26 cellular contexts compared by ENCODE assay signal in the genomic region with DNA sequence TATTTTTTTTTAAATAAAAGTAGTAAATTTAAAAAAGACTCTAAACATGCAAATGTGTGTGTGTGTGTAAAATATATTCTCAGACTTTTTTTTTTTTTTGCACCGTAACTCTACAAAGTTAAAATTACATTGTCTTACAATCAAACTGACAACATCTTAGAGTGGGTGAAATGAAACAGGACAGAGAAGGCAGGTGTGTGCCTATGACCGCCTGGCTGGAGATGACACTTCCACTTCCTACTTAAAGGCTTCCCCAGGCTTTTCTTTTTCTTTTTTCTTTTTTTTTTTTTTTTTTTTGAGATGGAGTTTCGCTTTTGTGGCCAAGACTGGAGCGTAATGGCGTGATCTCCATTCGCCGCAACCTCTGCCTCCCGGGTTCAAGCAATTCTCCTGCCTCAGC.
"Had no signal": no experiment of that assay in that cellular context is flagged by ENCODE, and none has a peak within 500 bp of the region (broad histone marks: within the 10 kb centered on the region; RNA-seq: fewer than 3 reads in every experiment).

No MANE protein-coding gene starts in this region.

- H3K9me3 ChIP-seq: adrenal gland, colonic mucosa, MG63 had no signal

- ATAC-seq: activated CD4-positive, alpha-beta T cell treated with anti-CD3 and anti-CD28 coated beads for 36 hours; activated CD8-positive, alpha-beta T cell treated with anti-CD3 and anti-CD28 coated beads, Interleukin-2, amount 10 ng/mL, durations not matched to agents 7 days and 5 days; T-cell had no signal

- H3K27ac ChIP-seq: adrenal gland, colonic mucosa, PC-9, VCaP had no signal

- H3K4me3 Mint-ChIP-seq: activated CD4-positive, alpha-beta T cell treated with anti-CD3 and anti-CD28 coated beads for 36 hours; activated CD8-positive, alpha-beta T cell treated with anti-CD3 and anti-CD28 coated beads, Interleukin-2, amount 10 ng/mL, durations not matched to agents 7 days and 5 days; activated naive CD8-positive, alpha-beta T cell treated with anti-CD3 and anti-CD28 coated beads, Interleukin-2, amount 10 ng/mL, durations not matched to agents 7 days and 5 days; T-cell had no signal

- H3K4me3 ChIP-seq: adrenal gland, colonic mucosa, MG63, PC-9 had no signal

- H3K4me2 ChIP-seq: PC-9 had no signal

- H2AFZ ChIP-seq: PC-9 had no signal

- H3K27me3 ChIP-seq: adrenal gland, colonic mucosa, MG63 had no signal

- H3K36me3 ChIP-seq: colonic mucosa, MG63 had no signal

- H3K27ac Mint-ChIP-seq: activated CD4-positive, alpha-beta T cell treated with anti-CD3 and anti-CD28 coated beads for 36 hours; activated CD8-positive, alpha-beta T cell treated with anti-CD3 and anti-CD28 coated beads, Interleukin-2, amount 10 ng/mL, durations not matched to agents 7 days and 5 days; activated naive CD8-positive, alpha-beta T cell treated with anti-CD3 and anti-CD28 coated beads, Interleukin-2, amount 10 ng/mL, durations not matched to agents 7 days and 5 days; T-cell had no signal

- H3K9me3 Mint-ChIP-seq: activated naive CD8-positive, alpha-beta T cell treated with anti-CD3 and anti-CD28 coated beads, Interleukin-2, amount 10 ng/mL, durations not matched to agents 7 days and 5 days; T-cell had no signal

- DNase-seq: activated CD4-positive, alpha-beta T cell treated with anti-CD3 and anti-CD28 coated beads for 36 hours; activated CD8-positive, alpha-beta memory T cell treated with anti-CD3 and anti-CD28 coated beads, Interleukin-2, amount 50 U/mL, for 48 hours; activated CD8-positive, alpha-beta T cell treated with anti-CD3 and anti-CD28 coated beads, Interleukin-2, amount 10 ng/mL, durations not matched to agents 7 days and 5 days; activated naive CD4-positive, alpha-beta T cell treated with anti-CD3 and anti-CD28 coated beads, Interleukin-2, amount 50 U/mL, for 16 hours; activated naive CD8-positive, alpha-beta T cell treated with anti-CD3 and anti-CD28 coated beads, Interleukin-2, amount 10 ng/mL, durations not matched to agents 7 days and 5 days; activated T-cell treated with anti-CD3 and anti-CD28 coated beads, Interleukin-2, amount 50 U/mL, for 1 hour; adrenal gland; anterior cingulate cortex; colonic mucosa; MG63; NCI-H1092; NCI-H1417; NCI-H1694; NCI-H2029; NCI-H2107; NCI-H2171 treated with DMSO at 0.1 percent for 48 hours; NCI-H226; NCI-H510A; NCI-H526 treated with DMSO at 0.1 percent for 48 hours; NK-92 treated with Interleukin-12 subunit alpha and Interleukin-12 subunit beta, amount 100 ng/mL, for 24 hours; PC-9; SHP77 treated with DMSO at 0.1 percent for 48 hours; T-cell; T-helper 2 cell; T1000 had no signal
